In genomic region chr6:7542065-7542877, GRCh38 we compare ENCODE assay signal across 8 cellular contexts. TPM values are rescaled to one million over a fixed set of nuclear protein-coding genes. Genes with fewer than 3 reads are reported as not detected.
A peak's percentile ranks its signal among the peaks of the same experiment; 100 is the strongest.
DNase-seq lines count a peak whose midpoint lies in the region; ATAC-seq and TF ChIP-seq lines count a peak whose summit lies in the region.

No MANE protein-coding gene starts in this region.

- 0 to 2% (median 1%) methylated on average over 22 to 80 of the region's 80 CpGs; no CpG with 5 or more reads in 1 of the 4 donors for WGBS in adrenal gland, 4 donors

- no peak overlapping the region for H3K27ac Mint-ChIP-seq in CD4-positive, alpha-beta T cell

- POLR2A ChIA-PET in CD4-positive, alpha-beta T cell (lab: Charles Lee), result no interaction called here

- TF ChIP-seq POLR2A in adrenal gland (IDR thresholded peaks at IDR 0.05), result no peak

- H3K36me3 ChIP-seq in HUES48 (ENCODE audit: control insufficient read depth, insufficient read depth, low read length) (no peaks in the 10 kb centered on the region), adrenal gland (replicated peaks in 1 of 2) (no peaks in the 10 kb centered on the region), iPS-18a (ENCODE audit: control insufficient read depth, low read depth, low read length) (no peaks in the 10 kb centered on the region)

- no peak for TF ChIP-seq CTCF in CD4-positive, alpha-beta T cell (IDR thresholded peaks at IDR 0.05)
- TF ChIP-seq CTCF in adrenal gland (IDR thresholded peaks at IDR 0.05), result no peak

- H3K9ac ChIP-seq in HUES48 (ENCODE audit: low read depth, low read length) (peak overlapping the region; percentile 59), iPS-18a (ENCODE audit: low read length) (peak overlapping the region; percentile 76)

- CTCF ChIA-PET in CD4-positive, alpha-beta T cell (lab: Charles Lee), result no interaction called here

- no peaks in the 10 kb centered on the region for H3K9me3 Mint-ChIP-seq in CD4-positive, alpha-beta T cell

- no peak overlapping the region for H3K27ac ChIP-seq in CD4-positive, alpha-beta T cell (ENCODE audit: low read depth, low read length)
- H3K27ac ChIP-seq in HUES48 (ENCODE audit: low read depth, low read length) (peak overlapping the region; percentile 91), adrenal gland (peak overlapping the region; percentile 80 to 93 (median 88)), iPS-18a (ENCODE audit: low read length) (no peak overlapping the region), skin epidermis (peak overlapping the region; percentile 79 to 99 (median 92))

- H3K4me3 Mint-ChIP-seq in CD4-positive, alpha-beta T cell, result peak overlapping the region; percentile 76

- peak in 2 of 10 experiments; percentile 0 to 7 for DNase-seq in CD4-positive, alpha-beta T cell
- DNase-seq in adrenal gland (peak in 6 of 7 donors; percentile 30 to 53 (median 46)), globus pallidus (ENCODE audit: low spot score) (no peak), NCI-H1436 (lab: John Stamatoyannopoulos, UW) (no peak)

- peaks cover 89% of the 10 kb centered on the region for H3K27me3 ChIP-seq in CD4-positive, alpha-beta T cell (ENCODE audit: control insufficient read depth, insufficient read depth, low read length)
- H3K27me3 ChIP-seq in HUES48 (ENCODE audit: control insufficient read depth, insufficient read depth, low read length), result peaks cover 55% of the 10 kb centered on the region
- peaks cover 5% of the 10 kb centered on the region for H3K27me3 ChIP-seq in adrenal gland
- H3K27me3 ChIP-seq in iPS-18a (ENCODE audit: control insufficient read depth, insufficient read depth, low read length), result peaks cover 66% of the 10 kb centered on the region

- peaks cover 82% of the 10 kb centered on the region for H3K27me3 Mint-ChIP-seq in CD4-positive, alpha-beta T cell

- no peak for ATAC-seq in CD4-positive, alpha-beta T cell (ENCODE audit: poor library complexity)
- no peak for ATAC-seq in GM21526 (IDR thresholded peaks at IDR 0.05; ENCODE audit: low FRiP score, unreplicated experiment)

- H3K9me3 ChIP-seq in CD4-positive, alpha-beta T cell (ENCODE audit: control insufficient read depth, low read length), result no peaks in the 10 kb centered on the region
- H3K9me3 ChIP-seq in HUES48 (ENCODE audit: control insufficient read depth, insufficient read depth, low read length) (no peaks in the 10 kb centered on the region), adrenal gland (replicated peaks in 1 of 3) (no peaks in the 10 kb centered on the region), iPS-18a (ENCODE audit: control insufficient read depth, low read depth, low read length) (no peaks in the 10 kb centered on the region)

- peaks cover 40% of the 10 kb centered on the region for H3K4me1 ChIP-seq in HUES48 (ENCODE audit: control insufficient read depth, insufficient read depth, low read length)
- peaks cover 0 to 21% of the 10 kb centered on the region in 2 donors for H3K4me1 ChIP-seq in adrenal gland (replicated peaks in 1 of 2)
- H3K4me1 ChIP-seq in iPS-18a (ENCODE audit: control insufficient read depth, low read depth, low read length), result peaks cover 33% of the 10 kb centered on the region

- peak overlapping the region; percentile 83 for H3K4me3 ChIP-seq in HUES48 (ENCODE audit: low read depth, low read length)
- H3K4me3 ChIP-seq in adrenal gland, result peak overlapping the region; percentile 51 to 79 (median 71)
- peak overlapping the region; percentile 79 for H3K4me3 ChIP-seq in iPS-18a (ENCODE audit: low read length)
- H3K4me3 ChIP-seq in skin epidermis, result peak overlapping the region; percentile 43 to 65 (median 58)

- H3K4me1 Mint-ChIP-seq in CD4-positive, alpha-beta T cell (ENCODE audit: low read depth), result peaks cover 20% of the 10 kb centered on the region

- intact Hi-C loops in CD4-positive, alpha-beta T cell (cut with DNase I, micrococcal nuclease), result no loop called here
- intact Hi-C loops in adrenal gland (cut with DNase I), result no loop called here

- no peaks in the 10 kb centered on the region for H3K36me3 Mint-ChIP-seq in CD4-positive, alpha-beta T cell (ENCODE audit: low read depth)

RNA-seq across cellular contexts. Expression of gene DSP, which starts 0.8 kb away (rescaled TPM):
- total RNA-seq in CD4-positive, alpha-beta T cell, result under 1 TPM in 1 of 2 experiments, not detected in 1; 0.14 TPM
- total RNA-seq in adrenal gland, result 10 to 100 TPM; 12.9 to 61.4 (median 43.5) TPM
- 10 to 100 TPM in 1 of 3 donors, 1 to 10 TPM in 2; 4.1 to 12.3 (median 5.9) TPM for polyA plus RNA-seq in adrenal gland

RNA-seq across cellular contexts. Expression of gene SNRNP48, which starts 47.7 kb away (rescaled TPM):
- total RNA-seq in CD4-positive, alpha-beta T cell, result 10 to 100 TPM; 12.1 to 13.4 TPM
- 10 to 100 TPM in 4 of 8 donors, 1 to 10 TPM in 4; 2.5 to 12.3 (median 8.9) TPM for total RNA-seq in adrenal gland
- polyA plus RNA-seq in adrenal gland, result 10 to 100 TPM in 1 of 3 donors, 1 to 10 TPM in 2; 3.5 to 10.5 (median 6.4) TPM

Comparison
In these comparisons a context has a peak if more than half of its experiments do, and no peak if none do; other contexts are left out.
1. DNase-seq: peak in adrenal gland (6 of 7); none in globus pallidus (single experiment) and NCI-H1436 (single experiment).
2. H3K27ac ChIP-seq: peak in HUES48 (single experiment), adrenal gland (5 of 5) and skin epidermis (21 of 21); none in CD4-positive, alpha-beta T cell (single experiment) and iPS-18a (single experiment).
3. RNA of gene DSP, which starts 0.8 kb away (total RNA-seq): 12.9 to 61.4 TPM in adrenal gland; 0.14 TPM in CD4-positive, alpha-beta T cell; every median in the first group is over 10 times any median in the second.
4. Peak in every context shown above with its lines, with median percentiles within 50 percentile points of each other: H3K4me3 ChIP-seq.